Comparison of ENCODE assay signal across 23 cellular contexts in the genomic region with DNA sequence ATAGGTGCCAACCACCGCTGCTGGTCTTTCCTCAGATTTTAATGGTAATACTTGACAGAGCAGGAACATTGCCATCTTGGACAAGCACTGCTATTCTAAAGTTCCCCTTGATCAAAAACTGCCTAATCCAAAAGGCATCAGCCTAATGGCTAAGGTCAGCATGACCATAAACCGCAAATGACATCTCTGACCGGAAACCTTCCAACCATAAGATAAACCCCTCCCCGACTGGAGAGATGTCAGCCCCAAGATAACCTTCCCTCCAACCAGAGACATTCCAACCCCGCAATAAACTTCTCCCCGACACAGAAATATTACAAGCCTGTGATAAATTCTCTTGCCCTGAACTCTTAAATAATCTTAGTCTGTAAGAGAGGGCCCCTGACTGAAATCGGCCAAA.
"Had no signal": no experiment of that assay in that cellular context is flagged by ENCODE, and none has a peak within 500 bp of the region (broad histone marks: within the 10 kb centered on the region; RNA-seq: fewer than 3 reads in every experiment).

No MANE protein-coding gene starts in this region.

- H2AFZ ChIP-seq: parathyroid adenoma had no signal

- H3K9me3 ChIP-seq: gastroesophageal sphincter, spleen, transverse colon had no signal

- H3K4me3 ChIP-seq: gastroesophageal sphincter, spleen, transverse colon had no signal

- H3K27ac ChIP-seq: gastroesophageal sphincter, parathyroid adenoma, spleen, transverse colon had no signal

- H3K9ac ChIP-seq: parathyroid adenoma had no signal

- H3K4me1 ChIP-seq: gastroesophageal sphincter, parathyroid adenoma, spleen, transverse colon had no signal

- H3K36me3 ChIP-seq: gastroesophageal sphincter, spleen, transverse colon had no signal

- ATAC-seq: activated CD4-positive, alpha-beta T cell treated with anti-CD3 and anti-CD28 coated beads for 36 hours; effector memory CD8-positive, alpha-beta T cell; gastroesophageal sphincter; left cardiac atrium; naive thymus-derived CD8-positive, alpha-beta T cell; right cardiac atrium had no signal

- DNase-seq: activated CD4-positive, alpha-beta T cell treated with anti-CD3 and anti-CD28 coated beads for 36 hours; activated CD4-positive, alpha-beta T cell treated with anti-CD3 and anti-CD28 coated beads, Interleukin-2, amount 50 U/mL, for 48 hours; activated CD4-positive, CD25-positive, alpha-beta regulatory T cell; activated CD8-positive, alpha-beta memory T cell treated with anti-CD3 and anti-CD28 coated beads for 24 hours; activated effector memory CD4-positive, alpha-beta T cell treated with anti-CD3 and anti-CD28 coated beads, Interleukin-2, amount 50 U/mL, for 16 hours; activated naive CD4-positive, alpha-beta T cell treated with anti-CD3 and anti-CD28 coated beads, Interleukin-2, amount 10 ng/mL, durations not matched to agents 7 days and 5 days; amygdala; caudate nucleus; cortex of kidney; effector memory CD8-positive, alpha-beta T cell; erythroblast; hippocampal formation; left cardiac atrium; mammary epithelial cell; naive thymus-derived CD8-positive, alpha-beta T cell; nucleus accumbens; right cardiac atrium; spleen; stimulated activated naive CD4-positive, alpha-beta T cell; T-helper 1 cell; transverse colon had no signal

- H3K27me3 ChIP-seq: gastroesophageal sphincter, spleen, transverse colon had no signal
